1 cellular context compared by ENCODE assay signal in genomic region chr2:239152239-239152915, GRCh38.
TF ChIP-seq lines count a peak whose summit lies in the region.

No MANE protein-coding gene starts in this region.

TF ChIP-seq in H1, 55 proteins besides CTCF, POLR2A, EP300 and RAD21:
- no peak for TF ChIP-seq HDAC6 (IDR thresholded peaks at IDR 0.05; ENCODE audit: low read depth, low read length)
- TF ChIP-seq NANOG (IDR thresholded peaks at IDR 0.05; ENCODE audit: insufficient read depth, low read depth, low read length, poor library complexity, severe bottlenecking) = no peak
- no peak for TF ChIP-seq POU5F1 (IDR thresholded peaks at IDR 0.05; ENCODE audit: low read depth, low read length)
- TF ChIP-seq RXRA (IDR thresholded peaks at IDR 0.05; ENCODE audit: insufficient read depth, low read depth, low read length) = no peak
- TF ChIP-seq USF2 (IDR thresholded peaks at IDR 0.05; ENCODE audit: low read length) = no peak
- no peak for TF ChIP-seq NRF1 (IDR thresholded peaks at IDR 0.05; ENCODE audit: low read depth, low read length)
- no peak for TF ChIP-seq EZH2 (IDR thresholded peaks at IDR 0.05; ENCODE audit: low read depth, low read length, severe bottlenecking)
- TF ChIP-seq BRCA1 (IDR thresholded peaks at IDR 0.05; ENCODE audit: low read depth, low read length) = no peak
- TF ChIP-seq TBP (IDR thresholded peaks at IDR 0.05; ENCODE audit: low read depth, low read length) = no peak
- no peak for TF ChIP-seq BCL11A (IDR thresholded peaks at IDR 0.05; ENCODE audit: low read depth in 2 of 2, low read length in 2 of 2)
- no peak for TF ChIP-seq SUZ12 (IDR thresholded peaks at IDR 0.05; ENCODE audit: low read length)
- TF ChIP-seq YY1 (IDR thresholded peaks at IDR 0.05; ENCODE audit: low read depth, low read length) = no peak
- no peak for TF ChIP-seq HDAC2 (IDR thresholded peaks at IDR 0.05; ENCODE audit: borderline replicate concordance in 1 of 2, low read depth in 2 of 2, low read length in 2 of 2)
- no peak for TF ChIP-seq CBX5 (IDR thresholded peaks at IDR 0.05; ENCODE audit: low read depth, low read length)
- TF ChIP-seq FOSL1 (IDR thresholded peaks at IDR 0.05; ENCODE audit: insufficient read depth, low read depth, low read length) = no peak
- TF ChIP-seq PHF8 (conservative IDR thresholded peaks at IDR 0.05; ENCODE audit: low read depth, low read length) = no peak
TF ChIP-seq in H1: peak in this region for 0.
